ENCODE assay signal across 1 cellular context in the genomic region with DNA sequence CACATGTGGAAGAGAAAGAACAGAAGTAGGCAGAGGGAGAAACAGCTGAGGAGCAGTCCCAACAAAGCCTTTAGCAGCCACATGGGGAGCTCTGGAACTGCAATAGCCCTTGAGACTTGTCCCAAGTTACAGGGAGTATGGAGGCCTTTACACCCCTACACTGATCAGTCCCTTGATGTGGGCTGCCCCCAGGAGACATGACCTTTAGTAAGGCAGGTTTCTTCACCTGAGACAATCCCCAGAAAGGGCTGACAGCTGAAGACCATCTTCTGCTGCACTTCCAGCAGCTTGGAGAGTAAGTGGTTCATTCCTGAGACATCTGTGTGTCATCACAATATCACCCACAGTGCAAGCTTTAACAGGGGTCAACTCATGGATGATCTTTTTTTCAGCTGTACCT.
TF ChIP-seq lines count a peak whose summit lies in the region.

No MANE protein-coding gene starts in this region.

TF ChIP-seq in GM12878, 131 proteins besides CTCF, POLR2A, EP300 and RAD21:
- TF ChIP-seq NFYA (IDR thresholded peaks at IDR 0.05; ENCODE audit: borderline replicate concordance, low read depth, low read length) (no peak), EZH2 (IDR thresholded peaks at IDR 0.05; ENCODE audit: borderline replicate concordance, control insufficient read depth, low read depth, low read length) (no peak), GATAD2B (conservative IDR thresholded peaks at IDR 0.05; ENCODE audit: low read depth) (no peak)
